ENCODE assay signal across 1 cellular context in the genomic region with DNA sequence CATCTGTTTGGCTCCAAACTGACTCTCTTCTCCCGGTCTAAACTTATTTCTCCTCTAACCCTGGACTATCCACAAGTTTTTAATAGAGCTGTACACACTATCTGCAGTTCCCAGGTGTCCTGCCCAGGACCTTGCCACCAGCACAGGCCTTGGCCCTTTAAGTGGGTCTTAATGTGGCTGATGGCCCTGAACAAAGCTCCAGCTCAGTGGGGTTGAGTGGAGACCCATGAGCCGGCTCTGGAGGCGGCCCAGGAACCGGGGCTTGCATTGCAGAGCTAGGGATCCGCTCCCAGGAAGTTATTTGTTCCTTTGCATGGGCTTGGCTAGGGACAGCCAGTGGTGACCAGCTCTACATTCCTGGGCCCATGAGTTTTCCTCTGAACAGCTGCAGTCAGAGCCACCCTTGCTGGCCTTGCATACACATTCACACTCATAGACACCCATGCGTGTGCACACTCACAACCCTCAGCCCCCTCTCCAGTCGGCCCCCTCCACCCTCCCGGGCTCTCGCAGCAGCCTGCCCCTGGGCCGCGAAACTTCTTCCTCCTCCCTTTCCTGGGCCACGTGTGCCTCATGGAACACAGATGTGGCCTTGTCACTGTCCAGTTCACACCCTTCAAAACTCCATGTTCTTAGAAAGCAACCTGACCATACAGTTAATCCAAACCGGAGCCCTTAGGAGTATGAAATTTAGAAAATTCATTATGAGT.
TF ChIP-seq lines count a peak whose summit lies in the region.

No MANE protein-coding gene starts in this region.

TF ChIP-seq in A549, 52 proteins besides CTCF, POLR2A, EP300 and RAD21 (continued from another document):
- TF ChIP-seq MAZ (IDR thresholded peaks at IDR 0.05; ENCODE audit: borderline replicate concordance, low read depth, low read length) (no peak), RNF2 (IDR thresholded peaks at IDR 0.05; ENCODE audit: borderline replicate concordance, low read depth) (no peak), USF2 (IDR thresholded peaks at IDR 0.05) (no peak), HOXA7 (CRISPR knock-in tag; IDR thresholded peaks at IDR 0.05) (no peak)
